In the genomic region with DNA sequence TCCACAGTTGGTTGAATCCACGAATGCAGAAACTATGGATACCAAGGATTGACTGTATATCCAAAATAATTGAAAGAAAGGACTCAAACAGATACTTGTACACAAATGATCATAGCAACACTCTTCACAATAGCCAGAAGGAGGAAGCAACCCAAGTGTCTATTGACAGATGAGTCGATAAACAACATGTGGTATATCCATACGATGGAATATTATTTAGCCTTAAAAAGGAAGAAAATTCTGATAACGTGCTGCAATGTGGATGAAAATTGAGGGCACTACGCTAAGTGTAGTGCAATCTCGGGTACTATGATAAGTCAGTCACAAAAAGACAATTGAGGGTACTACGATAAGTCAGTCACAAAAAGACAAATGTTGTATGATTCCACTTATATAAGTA, we compare ENCODE assay signal across 28 cellular contexts.
"Had no signal": no experiment of that assay in that cellular context is flagged by ENCODE, and none has a peak within 500 bp of the region (broad histone marks: within the 10 kb centered on the region; RNA-seq: fewer than 3 reads in every experiment).

No MANE protein-coding gene starts in this region.

- H3K4me2 ChIP-seq: hepatocyte had no signal

- H3K4me3 ChIP-seq: coronary artery, dorsolateral prefrontal cortex, esophagus muscularis mucosa, esophagus squamous epithelium, gastrocnemius medialis, gastroesophageal sphincter, heart left ventricle, heart right ventricle, hepatocyte had no signal

- H3K4me1 ChIP-seq: esophagus muscularis mucosa, foreskin keratinocyte, gastrocnemius medialis, gastroesophageal sphincter had no signal

- ATAC-seq: effector memory CD8-positive, alpha-beta T cell; esophagus mucosa; foreskin keratinocyte; gastrocnemius medialis; gastroesophageal sphincter; heart left ventricle; heart right ventricle had no signal

- DNase-seq: cortex of kidney; dermis blood vessel endothelial cell; dorsolateral prefrontal cortex; effector CD4-positive, alpha-beta T cell; effector CD8-positive, alpha-beta T cell; effector memory CD4-positive, alpha-beta T cell; effector memory CD8-positive, alpha-beta T cell; endodermal cell; erythroblast; esophagus squamous epithelium; foreskin fibroblast; foreskin keratinocyte; foreskin melanocyte; gastrocnemius medialis; glutamatergic neuron; head of caudate nucleus; heart left ventricle; heart right ventricle; hippocampal formation had no signal

- H3K27ac ChIP-seq: coronary artery, dorsolateral prefrontal cortex, epithelial cell of prostate, esophagus muscularis mucosa, esophagus squamous epithelium, foreskin keratinocyte, gastrocnemius medialis, gastroesophageal sphincter, heart left ventricle, heart right ventricle, hepatocyte had no signal

- H3K36me3 ChIP-seq: esophagus muscularis mucosa, esophagus squamous epithelium, gastrocnemius medialis, gastroesophageal sphincter, heart left ventricle, heart right ventricle had no signal

- H2AFZ ChIP-seq: hepatocyte had no signal

- H3K27me3 ChIP-seq: dorsolateral prefrontal cortex, esophagus squamous epithelium, foreskin keratinocyte, gastrocnemius medialis, gastroesophageal sphincter, heart left ventricle, heart right ventricle, hepatocyte had no signal

- H3K9me3 ChIP-seq: gastrocnemius medialis, gastroesophageal sphincter had no signal

- H3K79me2 ChIP-seq: hepatocyte had no signal

- FAIRE-seq: endometrium, endothelial cell of umbilical vein, frontal cortex had no signal
